Comparison of ENCODE assay signal across 18 cellular contexts in the genomic region with DNA sequence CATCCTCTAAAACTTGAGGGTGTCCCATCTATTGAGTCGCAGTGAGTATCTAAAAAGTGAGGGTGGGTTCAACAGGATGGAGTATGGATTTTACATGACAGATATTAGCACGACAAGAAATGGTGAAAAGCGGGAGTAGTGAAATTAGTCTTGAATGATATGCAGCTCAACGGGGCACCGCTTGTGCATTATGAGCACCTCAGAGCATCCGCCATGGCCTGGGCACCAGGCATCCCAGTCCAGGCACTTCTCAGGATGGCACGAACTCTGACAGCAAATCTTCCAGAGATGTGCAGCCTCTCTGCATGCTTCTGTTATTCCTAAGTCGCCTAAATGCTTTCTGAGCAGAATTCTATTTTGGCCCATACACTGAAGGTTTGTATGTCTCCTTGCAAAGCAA.
"Had no signal": no experiment of that assay in that cellular context is flagged by ENCODE, and none has a peak within 500 bp of the region (broad histone marks: within the 10 kb centered on the region; RNA-seq: fewer than 3 reads in every experiment).

No MANE protein-coding gene starts in this region.

- H3K9me3 ChIP-seq: MG63, SK-N-SH had no signal

- H3K36me3 ChIP-seq: MG63 had no signal

- H3K27me3 ChIP-seq: MG63 had no signal

- H3K4me3 ChIP-seq: MG63 had no signal

- H3K27ac ChIP-seq: RWPE1 had no signal

- DNase-seq: KBM-7, MG63, NCI-H1092 treated with DMSO at 0.1 percent for 48 hours, NCI-H1436, NCI-H187, NCI-H2029, NCI-H2081 treated with DMSO at 0.1 percent for 48 hours, NCI-H2171, NCI-H226, NCI-H446, NCI-H510A, NCI-H524 treated with DMSO at 0.1 percent for 48 hours, NCI-H69, NCI-H774, SHP77, SK-N-SH, SW 1271 had no signal
